9 cellular contexts compared by ENCODE assay signal in the genomic region with DNA sequence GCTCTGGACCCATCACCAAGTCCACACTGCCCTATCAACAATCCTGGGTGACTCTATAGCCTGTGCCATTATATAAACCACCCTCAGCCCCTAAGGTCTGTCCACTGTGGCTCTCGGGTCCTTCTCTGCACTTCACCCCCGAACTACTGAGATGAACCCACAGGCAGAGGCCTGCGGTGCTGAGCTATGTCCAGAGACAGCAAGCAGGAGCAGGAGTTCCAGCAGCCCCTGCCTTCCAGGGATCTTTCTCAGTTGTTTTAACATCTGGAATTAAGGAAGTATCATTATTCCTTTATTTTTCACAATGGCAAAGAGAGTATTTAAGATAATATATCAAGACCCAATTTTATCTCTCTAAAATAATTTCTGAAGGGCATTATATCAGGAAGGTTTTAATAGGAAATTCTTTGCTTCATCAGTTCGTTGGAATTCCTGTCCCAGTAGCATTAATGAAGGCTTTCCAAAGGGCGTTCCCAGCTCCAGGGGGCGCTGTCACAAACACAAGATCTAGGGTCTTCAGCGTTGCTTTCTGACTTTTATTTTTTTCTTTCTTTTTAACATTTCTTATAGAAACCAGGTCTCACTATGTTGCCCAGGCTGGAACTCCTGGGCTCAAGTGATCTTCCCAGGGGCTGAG.
A peak's percentile ranks its signal among the peaks of the same experiment; 100 is the strongest.
DNase-seq lines count a peak whose midpoint lies in the region; TF ChIP-seq lines count a peak whose summit lies in the region.
"Had no signal": no experiment of that assay in that cellular context is flagged by ENCODE, and none has a peak within 500 bp of the region (broad histone marks: within the 10 kb centered on the region; RNA-seq: fewer than 3 reads in every experiment).

No MANE protein-coding gene starts in this region.

- no peak overlapping the region for H3K27ac ChIP-seq in parathyroid adenoma

- H3K4me2 ChIP-seq in parathyroid adenoma (ENCODE audit: low read length) = no peak overlapping the region

- H3K4me3 ChIP-seq in NB4 (ENCODE audit: low read depth, low read length) (no peak overlapping the region), parathyroid adenoma (ENCODE audit: low read depth, low read length) (no peak overlapping the region)

- peaks cover 40% of the 10 kb centered on the region for H3K79me2 ChIP-seq in parathyroid adenoma

- peaks cover 8% of the 10 kb centered on the region for H3K4me1 ChIP-seq in parathyroid adenoma

- no peak overlapping the region for H3K4me3 Mint-ChIP-seq in activated T-cell treated with anti-CD3 and anti-CD28 coated beads, Interleukin-2, amount 50 U/mL, for 24 hours

- no peaks in the 10 kb centered on the region for H3K27me3 Mint-ChIP-seq in activated T-cell treated with anti-CD3 and anti-CD28 coated beads, Interleukin-2, amount 50 U/mL, for 24 hours

- H2AFZ ChIP-seq in parathyroid adenoma = no peak overlapping the region

- H3K4me1 Mint-ChIP-seq in activated T-cell treated with anti-CD3 and anti-CD28 coated beads, Interleukin-2, amount 50 U/mL, for 24 hours (ENCODE audit: low read depth) = peaks cover 10% of the 10 kb centered on the region

- H3K36me3 Mint-ChIP-seq in activated T-cell treated with anti-CD3 and anti-CD28 coated beads, Interleukin-2, amount 50 U/mL, for 24 hours (ENCODE audit: low read depth) = peaks cover 22% of the 10 kb centered on the region

- H3K9ac ChIP-seq in parathyroid adenoma = no peak overlapping the region

- DNase-seq in ELF-1 (ENCODE audit: low read depth, low spot score) (peak; percentile 66), NB4 (ENCODE audit: low read depth) (no peak), fibroblast of gingiva (ENCODE audit: low read depth) (peak; percentile 39), DMS79 treated with DMSO at 0.1 percent for 48 hours (lab: John Stamatoyannopoulos, UW) (no peak), NCI-H1092 treated with DMSO at 0.1 percent for 48 hours (lab: John Stamatoyannopoulos, UW) (no peak), GF-D8 (lab: John Stamatoyannopoulos, UW) (no peak)
- DNase-seq in activated T-cell treated with anti-CD3 and anti-CD28 coated beads, Interleukin-2, amount 50 U/mL, for 24 hours = no peak
- DNase-seq: NCI-H2171 treated with DMSO at 0.1 percent for 48 hours had no signal

- TF ChIP-seq POLR2A in NB4 (IDR thresholded peaks at IDR 0.05; ENCODE audit: extremely low read depth, insufficient read length) = no peak

- H3K27me3 ChIP-seq in parathyroid adenoma (ENCODE audit: control insufficient read depth, insufficient read depth, low read length) = no peaks in the 10 kb centered on the region

- H3K36me3 ChIP-seq in parathyroid adenoma (ENCODE audit: control insufficient read depth, insufficient read depth, low read length) = no peaks in the 10 kb centered on the region

- H3K27ac Mint-ChIP-seq in activated T-cell treated with anti-CD3 and anti-CD28 coated beads, Interleukin-2, amount 50 U/mL, for 24 hours = no peak overlapping the region

- H3K9me3 ChIP-seq in parathyroid adenoma (ENCODE audit: control insufficient read depth, low read length) = no peaks in the 10 kb centered on the region

- TF ChIP-seq CTCF in NB4 (IDR thresholded peaks at IDR 0.05; ENCODE audit: low read depth, low read length) (peak; percentile 64), parathyroid adenoma (IDR thresholded peaks at IDR 0.05) (peak; percentile 60)

- H3K9me3 Mint-ChIP-seq in activated T-cell treated with anti-CD3 and anti-CD28 coated beads, Interleukin-2, amount 50 U/mL, for 24 hours = no peaks in the 10 kb centered on the region

Comparison
In these comparisons a context has a peak if more than half of its experiments do, and no peak if none do; other contexts are left out.
1. DNase-seq: peak in ELF-1 (single experiment) and fibroblast of gingiva (single experiment); none in NB4 (single experiment), activated T-cell treated with anti-CD3 and anti-CD28 coated beads, Interleukin-2, amount 50 U/mL, for 24 hours (single experiment), DMS79 treated with DMSO at 0.1 percent for 48 hours (single experiment), NCI-H1092 treated with DMSO at 0.1 percent for 48 hours (single experiment) and GF-D8 (single experiment).